22 cellular contexts compared by ENCODE assay signal in genomic region chr5:96758621-96759020, GRCh38. TPM values are rescaled to one million over a fixed set of nuclear protein-coding genes. Genes with fewer than 3 reads are reported as not detected.
DNase-seq lines count a peak whose midpoint lies in the region; ATAC-seq and TF ChIP-seq lines count a peak whose summit lies in the region.
"Had no signal": no experiment of that assay in that cellular context is flagged by ENCODE, and none has a peak within 500 bp of the region (broad histone marks: within the 10 kb centered on the region; RNA-seq: fewer than 3 reads in every experiment).

No MANE protein-coding gene starts in this region.

- ATAC-seq in activated T-cell treated with anti-CD3 and anti-CD28 coated beads, Interleukin-2, amount 50 U/mL, for 72 hours (replicated peaks in 1 of 2): no peak
- ATAC-seq in central memory CD8-positive, alpha-beta T cell (replicated peaks; ENCODE audit: extremely low read depth, poor library complexity, severe bottlenecking): no peak
- ATAC-seq: activated T-helper 17 cell treated with anti-CD3 and anti-CD28 coated beads, Interleukin-2, amount 50 U/mL, for 72 hours; esophagus mucosa; stimulated activated memory B cell treated with anti-CD40 and anti-IgM and Interleukin-4, amounts not matched to agents 10 μg/mL and 1 μg/mL and 100 μg/mL, for 72 hours had no signal

- no peaks in the 10 kb centered on the region for H3K9me3 Mint-ChIP-seq in activated T-cell treated with anti-CD3 and anti-CD28 coated beads, Interleukin-2, amount 50 U/mL, for 72 hours
- no peaks in the 10 kb centered on the region for H3K9me3 Mint-ChIP-seq in activated T-cell treated with anti-CD3 and anti-CD28 coated beads, Interleukin-2, amount 50 U/mL, for 24 hours
- H3K9me3 Mint-ChIP-seq in HFFc6 (no peaks in the 10 kb centered on the region), nephron progenitor cell (no peaks in the 10 kb centered on the region)
- H3K9me3 Mint-ChIP-seq in central memory CD8-positive, alpha-beta T cell: no peaks in the 10 kb centered on the region
- H3K9me3 Mint-ChIP-seq: activated CD4-positive, alpha-beta T cell treated with anti-CD3 and anti-CD28 coated beads, Interleukin-2, amount 10 ng/mL, durations not matched to agents 7 days and 5 days; activated T-helper 17 cell treated with anti-CD3 and anti-CD28 coated beads, Interleukin-2, amount 50 U/mL, for 72 hours; stimulated activated memory B cell treated with anti-CD40 and anti-IgM and Interleukin-4, amounts not matched to agents 10 μg/mL and 1 μg/mL and 100 μg/mL, for 72 hours had no signal

- H3K36me3 Mint-ChIP-seq in activated T-cell treated with anti-CD3 and anti-CD28 coated beads, Interleukin-2, amount 50 U/mL, for 72 hours (ENCODE audit: insufficient read depth in 2 of 2): peaks cover 0 to 12% of the 10 kb centered on the region in 2 donors
- peaks cover 74% of the 10 kb centered on the region for H3K36me3 Mint-ChIP-seq in activated T-cell treated with anti-CD3 and anti-CD28 coated beads, Interleukin-2, amount 50 U/mL, for 24 hours (ENCODE audit: low read depth)
- H3K36me3 Mint-ChIP-seq in HFFc6 (ENCODE audit: low read depth) (peaks cover 38% of the 10 kb centered on the region), nephron progenitor cell (ENCODE audit: low read depth) (peaks cover 15% of the 10 kb centered on the region)
- H3K36me3 Mint-ChIP-seq in central memory CD8-positive, alpha-beta T cell (ENCODE audit: insufficient read depth): peaks cover 46% of the 10 kb centered on the region

- no peaks in the 10 kb centered on the region for H3K27me3 Mint-ChIP-seq in activated T-cell treated with anti-CD3 and anti-CD28 coated beads, Interleukin-2, amount 50 U/mL, for 72 hours (ENCODE audit: low read depth)
- no peaks in the 10 kb centered on the region for H3K27me3 Mint-ChIP-seq in activated T-cell treated with anti-CD3 and anti-CD28 coated beads, Interleukin-2, amount 50 U/mL, for 24 hours
- H3K27me3 Mint-ChIP-seq in HFFc6 (ENCODE audit: insufficient read depth) (peaks cover 5% of the 10 kb centered on the region), nephron progenitor cell (ENCODE audit: low read depth, poor library complexity) (peaks cover 2% of the 10 kb centered on the region)
- H3K27me3 Mint-ChIP-seq in central memory CD8-positive, alpha-beta T cell: no peaks in the 10 kb centered on the region
- H3K27me3 Mint-ChIP-seq: activated CD4-positive, alpha-beta T cell treated with anti-CD3 and anti-CD28 coated beads, Interleukin-2, amount 10 ng/mL, durations not matched to agents 7 days and 5 days; activated T-helper 17 cell treated with anti-CD3 and anti-CD28 coated beads, Interleukin-2, amount 50 U/mL, for 72 hours; stimulated activated memory B cell treated with anti-CD40 and anti-IgM and Interleukin-4, amounts not matched to agents 10 μg/mL and 1 μg/mL and 100 μg/mL, for 72 hours had no signal

- peak overlapping the region; percentile 43 for H3K27ac Mint-ChIP-seq in activated T-cell treated with anti-CD3 and anti-CD28 coated beads, Interleukin-2, amount 50 U/mL, for 72 hours
- no peak overlapping the region for H3K27ac Mint-ChIP-seq in activated T-cell treated with anti-CD3 and anti-CD28 coated beads, Interleukin-2, amount 50 U/mL, for 24 hours
- H3K27ac Mint-ChIP-seq in HFFc6 (0 out of 2 replicates have a peak overlapping the region, but pooled peaks have one; percentile 0), nephron progenitor cell (peak overlapping the region; percentile 43)
- peak overlapping the region; percentile 82 for H3K27ac Mint-ChIP-seq in central memory CD8-positive, alpha-beta T cell (ENCODE audit: low read depth)
- H3K27ac Mint-ChIP-seq: activated CD4-positive, alpha-beta T cell treated with anti-CD3 and anti-CD28 coated beads, Interleukin-2, amount 10 ng/mL, durations not matched to agents 7 days and 5 days; activated T-helper 17 cell treated with anti-CD3 and anti-CD28 coated beads, Interleukin-2, amount 50 U/mL, for 72 hours; stimulated activated memory B cell treated with anti-CD40 and anti-IgM and Interleukin-4, amounts not matched to agents 10 μg/mL and 1 μg/mL and 100 μg/mL, for 72 hours had no signal

- no peak for DNase-seq in activated T-cell treated with anti-CD3 and anti-CD28 coated beads, Interleukin-2, amount 50 U/mL, for 72 hours
- DNase-seq in activated T-cell treated with anti-CD3 and anti-CD28 coated beads, Interleukin-2, amount 50 U/mL, for 24 hours: no peak
- DNase-seq in HFFc6 (peak; percentile 6), nephron progenitor cell (no peak), SHP77 treated with DMSO at 0.1 percent for 48 hours (lab: John Stamatoyannopoulos, UW) (no peak), Kasumi-1 (lab: John Stamatoyannopoulos, UW) (no peak)
- no peak for DNase-seq in central memory CD8-positive, alpha-beta T cell (ENCODE audit: low spot score in 2 of 2)
- no peak for DNase-seq in activated CD4-positive, alpha-beta T cell treated with anti-CD3 and anti-CD28 coated beads, Interleukin-2, amount 50 U/mL, for 48 hours
- DNase-seq: activated CD4-positive, alpha-beta T cell treated with anti-CD3 and anti-CD28 coated beads, Interleukin-2, amount 10 ng/mL, durations not matched to agents 7 days and 5 days; AML-193; colonic mucosa; DMS53; Karpas-422; kidney; NCI-H1694 treated with DMSO at 0.1 percent for 48 hours; NCI-H2171 treated with DMSO at 0.1 percent for 48 hours; occipital lobe; stimulated activated CD4-positive, alpha-beta T cell treated with anti-CD3 and anti-CD28 coated beads, Interleukin-2, amount 100 ng/mL, for 48 hours; WERI-Rb-1 had no signal

- no peak overlapping the region for H3K4me3 Mint-ChIP-seq in activated T-cell treated with anti-CD3 and anti-CD28 coated beads, Interleukin-2, amount 50 U/mL, for 72 hours
- H3K4me3 Mint-ChIP-seq in activated T-cell treated with anti-CD3 and anti-CD28 coated beads, Interleukin-2, amount 50 U/mL, for 24 hours: no peak overlapping the region
- no peak overlapping the region for H3K4me3 Mint-ChIP-seq in HFFc6
- no peak overlapping the region for H3K4me3 Mint-ChIP-seq in central memory CD8-positive, alpha-beta T cell
- no peak overlapping the region for H3K4me3 Mint-ChIP-seq in nephron progenitor cell
- H3K4me3 Mint-ChIP-seq: activated CD4-positive, alpha-beta T cell treated with anti-CD3 and anti-CD28 coated beads, Interleukin-2, amount 10 ng/mL, durations not matched to agents 7 days and 5 days; activated T-helper 17 cell treated with anti-CD3 and anti-CD28 coated beads, Interleukin-2, amount 50 U/mL, for 72 hours; stimulated activated memory B cell treated with anti-CD40 and anti-IgM and Interleukin-4, amounts not matched to agents 10 μg/mL and 1 μg/mL and 100 μg/mL, for 72 hours had no signal

- H3K4me1 Mint-ChIP-seq in activated T-cell treated with anti-CD3 and anti-CD28 coated beads, Interleukin-2, amount 50 U/mL, for 72 hours (ENCODE audit: low read depth): no peaks in the 10 kb centered on the region
- H3K4me1 Mint-ChIP-seq in activated T-cell treated with anti-CD3 and anti-CD28 coated beads, Interleukin-2, amount 50 U/mL, for 24 hours (ENCODE audit: low read depth): peaks cover 2% of the 10 kb centered on the region
- peaks cover 27% of the 10 kb centered on the region for H3K4me1 Mint-ChIP-seq in HFFc6 (ENCODE audit: low read depth)
- no peaks in the 10 kb centered on the region for H3K4me1 Mint-ChIP-seq in central memory CD8-positive, alpha-beta T cell
- H3K4me1 Mint-ChIP-seq in nephron progenitor cell: peaks cover 7% of the 10 kb centered on the region
- H3K4me1 Mint-ChIP-seq: activated CD4-positive, alpha-beta T cell treated with anti-CD3 and anti-CD28 coated beads, Interleukin-2, amount 10 ng/mL, durations not matched to agents 7 days and 5 days; activated T-helper 17 cell treated with anti-CD3 and anti-CD28 coated beads, Interleukin-2, amount 50 U/mL, for 72 hours; stimulated activated memory B cell treated with anti-CD40 and anti-IgM and Interleukin-4, amounts not matched to agents 10 μg/mL and 1 μg/mL and 100 μg/mL, for 72 hours had no signal

- TF ChIP-seq CTCF in HFFc6 (IDR thresholded peaks at IDR 0.05) (no peak), nephron progenitor cell (IDR thresholded peaks at IDR 0.05) (no peak)

RNA-seq across cellular contexts. Expression of gene ERAP1, which starts 49.1 kb away (rescaled TPM):
- 100 to 1,000 TPM in 1 of 2 donors, 10 to 100 TPM in 1; 91.3 to 105 TPM for total RNA-seq in activated T-cell treated with anti-CD3 and anti-CD28 coated beads, Interleukin-2, amount 50 U/mL, for 72 hours
- total RNA-seq in HFFc6 (2021; fragmentation: NEBNext Ultra II Directional; extraction: Animal tissue kit (Norgen Biotek cat#: 25700)): 10 to 100 TPM; 16.6 to 41.9 (median 36.6) TPM
